17 cellular contexts compared by ENCODE assay signal in the genomic region with DNA sequence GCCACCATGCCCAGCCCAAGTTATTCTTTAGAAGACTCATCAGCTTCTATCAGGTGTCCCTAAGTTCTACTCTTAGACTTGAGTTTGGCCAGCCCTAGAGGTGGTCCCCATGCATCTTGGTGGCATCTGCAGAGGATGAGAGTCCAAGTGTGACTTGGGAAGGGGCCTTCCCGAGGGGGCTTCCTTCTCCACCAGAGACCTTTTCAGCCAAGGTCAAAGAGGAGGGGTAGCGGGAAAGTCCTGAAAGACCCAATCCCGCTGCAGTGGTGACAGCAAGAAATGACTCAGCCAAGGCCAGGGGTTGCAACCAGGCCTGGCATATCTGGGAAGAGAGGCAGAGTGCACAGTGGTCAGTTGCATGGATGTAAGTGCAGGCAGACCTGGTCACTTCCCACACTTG.
DNase-seq lines count a peak whose midpoint lies in the region; ATAC-seq and TF ChIP-seq lines count a peak whose summit lies in the region.
"Had no signal": no experiment of that assay in that cellular context is flagged by ENCODE, and none has a peak within 500 bp of the region (broad histone marks: within the 10 kb centered on the region; RNA-seq: fewer than 3 reads in every experiment).

No MANE protein-coding gene starts in this region.

- H3K4me3 Mint-ChIP-seq in osteocyte (ENCODE audit: unreplicated experiment) (no peak overlapping the region), CD14-positive monocyte (no peak overlapping the region)
- H3K4me3 Mint-ChIP-seq: CD4-positive, alpha-beta T cell; CD8-positive, alpha-beta T cell had no signal

- no peak for TF ChIP-seq EP300 in esophagus muscularis mucosa (IDR thresholded peaks at IDR 0.05)

- ATAC-seq in aorta (ENCODE audit: low FRiP score), result no peak
- ATAC-seq: CD8-positive, alpha-beta T cell had no signal

- H3K27me3 ChIP-seq in colonic mucosa (no peaks in the 10 kb centered on the region), esophagus muscularis mucosa (peaks cover 0 to 4% (median 0%) of the 10 kb centered on the region in 4 donors), aorta (ENCODE audit: control insufficient read depth in 1 of 2, insufficient read depth in 2 of 2, low read length in 1 of 2) (peaks cover 0 to 1% of the 10 kb centered on the region in 2 donors)
- H3K27me3 ChIP-seq: BE2C, BLaER1 had no signal

- no peaks in the 10 kb centered on the region for H3K36me3 Mint-ChIP-seq in osteocyte (ENCODE audit: unreplicated experiment)
- no peaks in the 10 kb centered on the region for H3K36me3 Mint-ChIP-seq in CD14-positive monocyte
- H3K36me3 Mint-ChIP-seq: CD8-positive, alpha-beta T cell had no signal

- H3K9me3 ChIP-seq in colonic mucosa, result no peaks in the 10 kb centered on the region
- no peaks in the 10 kb centered on the region for H3K9me3 ChIP-seq in esophagus muscularis mucosa
- no peaks in the 10 kb centered on the region for H3K9me3 ChIP-seq in aorta (ENCODE audit: control insufficient read depth, low read length)
- H3K9me3 ChIP-seq: BE2C, BLaER1, Caco-2 had no signal

- intact Hi-C loops in colonic mucosa (cut with DNase I) (no loop called here), esophagus muscularis mucosa (cut with DNase I) (no loop called here), aorta (cut with DNase I) (no loop called here), CD14-positive monocyte (cut with micrococcal nuclease) (no loop called here)

- DNase-seq in colonic mucosa (peak; percentile 11), esophagus muscularis mucosa (ENCODE audit: extremely low spot score) (peak; percentile 74), osteocyte (ENCODE audit: extremely low spot score, unreplicated experiment) (peak; percentile 63), aorta (no peak), CD14-positive monocyte (ENCODE audit: low spot score) (no peak)
- no peak for DNase-seq in activated effector memory CD4-positive, alpha-beta T cell treated with anti-CD3 and anti-CD28 coated beads, Interleukin-2, amount 50 U/mL, for 16 hours
- DNase-seq: 8988T; ACHN; BE2C; C1 segment of cervical spinal cord; Caco-2; Calu3; CD4-positive, alpha-beta T cell; CD8-positive, alpha-beta T cell; DMS79 treated with DMSO at 0.1 percent for 48 hours; GF-D8 had no signal

- WGBS in esophagus muscularis mucosa, result 94% methylated on average over 3 of the region's 3 CpGs
- WGBS in aorta, 2 donors, result 91 to 93% methylated on average over 3 of the region's 3 CpGs

- TF ChIP-seq POLR2A in esophagus muscularis mucosa (IDR thresholded peaks at IDR 0.05; ENCODE audit: low read depth), result no peak

- H3K27ac ChIP-seq in colonic mucosa (no peak overlapping the region), esophagus muscularis mucosa (replicated peaks in 1 of 4) (no peak overlapping the region), aorta (ENCODE audit: low read depth in 1 of 2, low read length in 2 of 2) (no peak overlapping the region)
- H3K27ac ChIP-seq: BLaER1 had no signal

- H3K27ac Mint-ChIP-seq in osteocyte (ENCODE audit: unreplicated experiment) (no peak overlapping the region), CD14-positive monocyte (no peak overlapping the region)
- H3K27ac Mint-ChIP-seq: CD4-positive, alpha-beta T cell; CD8-positive, alpha-beta T cell had no signal

- no peak overlapping the region for H3K4me3 ChIP-seq in colonic mucosa
- no peak overlapping the region for H3K4me3 ChIP-seq in esophagus muscularis mucosa
- H3K4me3 ChIP-seq in aorta (ENCODE audit: low read length in 2 of 2), result no peak overlapping the region
- H3K4me3 ChIP-seq: BLaER1 had no signal

- H3K4me1 ChIP-seq in colonic mucosa (no peaks in the 10 kb centered on the region), esophagus muscularis mucosa (no peaks in the 10 kb centered on the region), aorta (ENCODE audit: control insufficient read depth in 1 of 2, insufficient read depth in 2 of 2, low read length in 2 of 2) (no peaks in the 10 kb centered on the region)
- H3K4me1 ChIP-seq: BE2C, BLaER1, Caco-2 had no signal

- H3K36me3 ChIP-seq in colonic mucosa (no peaks in the 10 kb centered on the region), esophagus muscularis mucosa (no peaks in the 10 kb centered on the region), aorta (ENCODE audit: control insufficient read depth in 1 of 2, insufficient read depth in 2 of 2, low read length in 1 of 2) (no peaks in the 10 kb centered on the region)
- H3K36me3 ChIP-seq: BE2C, BLaER1 had no signal

- TF ChIP-seq CTCF in colonic mucosa (IDR thresholded peaks at IDR 0.05), result no peak
- no peak for TF ChIP-seq CTCF in esophagus muscularis mucosa (IDR thresholded peaks at IDR 0.05)
- no peak for TF ChIP-seq CTCF in osteocyte (IDR thresholded peaks at IDR 0.05)
- no peak for TF ChIP-seq CTCF in CD14-positive monocyte (IDR thresholded peaks at IDR 0.05)

- H3K27me3 Mint-ChIP-seq in osteocyte (ENCODE audit: unreplicated experiment) (no peaks in the 10 kb centered on the region), CD14-positive monocyte (ENCODE audit: low read depth in 3 of 3) (peaks cover 0 to 9% (median 6%) of the 10 kb centered on the region in 3 donors)

- H3K4me1 Mint-ChIP-seq in osteocyte (ENCODE audit: unreplicated experiment), result no peaks in the 10 kb centered on the region
- H3K4me1 Mint-ChIP-seq in CD14-positive monocyte, result no peaks in the 10 kb centered on the region

- H3K9me3 Mint-ChIP-seq in osteocyte (ENCODE audit: unreplicated experiment) (peaks cover 18% of the 10 kb centered on the region), CD14-positive monocyte (peaks cover 0 to 3% (median 0%) of the 10 kb centered on the region in 7 donors)
- H3K9me3 Mint-ChIP-seq: CD4-positive, alpha-beta T cell; CD8-positive, alpha-beta T cell had no signal

- H3K9ac ChIP-seq in colonic mucosa (ENCODE audit: low read depth in 2 of 2, low read length in 2 of 2), result no peak overlapping the region
- H3K9ac ChIP-seq: BLaER1 had no signal

Comparison
In these comparisons a context has a peak if more than half of its experiments do, and no peak if none do; other contexts are left out.
1. DNase-seq: peak in colonic mucosa (single experiment), esophagus muscularis mucosa (single experiment) and osteocyte (single experiment); none in aorta (0 of 2), CD14-positive monocyte (single experiment) and activated effector memory CD4-positive, alpha-beta T cell treated with anti-CD3 and anti-CD28 coated beads, Interleukin-2, amount 50 U/mL, for 16 hours (single experiment).